12 cellular contexts compared by ENCODE assay signal in genomic region chr5:10579537-10580521, GRCh38. TPM values are rescaled to one million over a fixed set of nuclear protein-coding genes. Genes with fewer than 3 reads are reported as not detected.
A peak's percentile ranks its signal among the peaks of the same experiment; 100 is the strongest.
DNase-seq lines count a peak whose midpoint lies in the region; ATAC-seq and TF ChIP-seq lines count a peak whose summit lies in the region.
"Had no signal": no experiment of that assay in that cellular context is flagged by ENCODE, and none has a peak within 500 bp of the region (broad histone marks: within the 10 kb centered on the region; RNA-seq: fewer than 3 reads in every experiment).

No MANE protein-coding gene starts in this region.

- no peak overlapping the region for H2AFZ ChIP-seq in trophoblast cell (ENCODE audit: insufficient read depth, low read length, poor library complexity)

- H3K23ac ChIP-seq in trophoblast cell (ENCODE audit: low read length): no peak overlapping the region

- H3K27me3 ChIP-seq in trophoblast cell (ENCODE audit: insufficient read depth, low read length): no peaks in the 10 kb centered on the region
- H3K27me3 ChIP-seq in left ventricle myocardium inferior (ENCODE audit: low read depth): no peaks in the 10 kb centered on the region

- H2BK120ac ChIP-seq in trophoblast cell (ENCODE audit: insufficient read depth, low read length, poor library complexity): no peak overlapping the region

- H3K36me3 ChIP-seq in trophoblast cell (ENCODE audit: control insufficient read depth in 1 of 2, insufficient read depth in 2 of 2, low read length in 2 of 2): no peaks in the 10 kb centered on the region
- no peaks in the 10 kb centered on the region for H3K36me3 ChIP-seq in left ventricle myocardium inferior

- ATAC-seq in GM21619 (IDR thresholded peaks at IDR 0.05; ENCODE audit: unreplicated experiment) (peak; percentile 24), HG03565 (IDR thresholded peaks at IDR 0.05; ENCODE audit: unreplicated experiment) (peak; percentile 31)
- ATAC-seq: SK-N-SH treated with all-trans-retinoic acid at 6 μM for 48 hours had no signal

- peaks cover 1% of the 10 kb centered on the region for H3K36me3 Mint-ChIP-seq in T-helper 2 cell treated with Interferon-gamma antibody and Interleukin-4, amounts not matched to agents 5 μg/mL and 100 μg/mL, for 36 hours (ENCODE audit: low read depth)

- no peaks in the 10 kb centered on the region for H3K9me3 ChIP-seq in trophoblast cell (ENCODE audit: insufficient read depth, low read depth, low read length)
- H3K9me3 ChIP-seq in left ventricle myocardium inferior (replicated peaks): no peaks in the 10 kb centered on the region

- H3K9ac ChIP-seq in trophoblast cell (ENCODE audit: low read length): no peak overlapping the region

- peak overlapping the region; percentile 33 for H3K18ac ChIP-seq in trophoblast cell (ENCODE audit: low read length)

- H3K4me3 ChIP-seq in trophoblast cell (ENCODE audit: low read depth, low read length): no peak overlapping the region
- no peak overlapping the region for H3K4me3 ChIP-seq in left ventricle myocardium inferior

- no peak overlapping the region for H4K12ac ChIP-seq in trophoblast cell (ENCODE audit: low read depth, low read length)

- WGBS in trophoblast cell (ENCODE audit: extremely low coverage, insufficient coverage, insufficient read length): 100% methylated on average over 1 of the region's 8 CpGs

- no peak overlapping the region for H2BK5ac ChIP-seq in trophoblast cell (ENCODE audit: low read depth, low read length, poor library complexity)

- H3K27me3 Mint-ChIP-seq in T-helper 2 cell treated with Interferon-gamma antibody and Interleukin-4, amounts not matched to agents 5 μg/mL and 100 μg/mL, for 36 hours (ENCODE audit: low read depth): peaks cover 4% of the 10 kb centered on the region

- H3K4me1 ChIP-seq in trophoblast cell (ENCODE audit: control insufficient read depth in 1 of 2, insufficient read depth in 2 of 2, low read length in 2 of 2) (peaks cover 32 to 35% of the 10 kb centered on the region in 2 experiments), left ventricle myocardium inferior (peaks cover 71% of the 10 kb centered on the region)

- TF ChIP-seq CTCF in left ventricle myocardium inferior (IDR thresholded peaks at IDR 0.05; ENCODE audit: borderline replicate concordance): no peak

- peak overlapping the region; percentile 9 for H3K4me3 Mint-ChIP-seq in T-helper 2 cell treated with Interferon-gamma antibody and Interleukin-4, amounts not matched to agents 5 μg/mL and 100 μg/mL, for 36 hours
- H3K4me3 Mint-ChIP-seq: neural crest cell had no signal

- no peak overlapping the region for H4K91ac ChIP-seq in trophoblast cell (ENCODE audit: low read depth, low read length)

- intact Hi-C loops in left ventricle myocardium inferior (cut with micrococcal nuclease): no loop called here

- no peak overlapping the region for H2BK12ac ChIP-seq in trophoblast cell (ENCODE audit: low read length)

- in situ Hi-C loops in G401 (cut with HindIII; ENCODE audit: low sequenced_read_pairs): no loop called here

- H2AK5ac ChIP-seq in trophoblast cell (ENCODE audit: low read length): no peak overlapping the region

- peaks cover 9% of the 10 kb centered on the region for H3K79me2 ChIP-seq in trophoblast cell (ENCODE audit: control insufficient read depth, insufficient read depth, low read length, poor library complexity)

- peak overlapping the region; percentile 29 for H3K4ac ChIP-seq in trophoblast cell (ENCODE audit: low read depth, low read length)

- H3K14ac ChIP-seq in trophoblast cell (ENCODE audit: low read length): no peak overlapping the region

- no peak for DNase-seq in T-helper 2 cell treated with Interferon-gamma antibody and Interleukin-4, amounts not matched to agents 5 μg/mL and 100 μg/mL, for 36 hours (ENCODE audit: low spot score)
- DNase-seq in T-helper 2 cell: no peak
- DNase-seq in trophoblast cell: no peak
- DNase-seq in NCI-H1092 treated with DMSO at 0.1 percent for 48 hours (lab: John Stamatoyannopoulos, UW): no peak
- DNase-seq in left ventricle myocardium inferior: no peak
- no peak for DNase-seq in G401 (ENCODE audit: low spot score)
- DNase-seq: central memory CD4-positive, alpha-beta T cell; IMR-90 had no signal

- H3K79me1 ChIP-seq in trophoblast cell (ENCODE audit: low read length): peaks cover 24% of the 10 kb centered on the region

- no peak overlapping the region for H3K27ac Mint-ChIP-seq in T-helper 2 cell treated with Interferon-gamma antibody and Interleukin-4, amounts not matched to agents 5 μg/mL and 100 μg/mL, for 36 hours

- no peaks in the 10 kb centered on the region for H3K9me3 Mint-ChIP-seq in T-helper 2 cell treated with Interferon-gamma antibody and Interleukin-4, amounts not matched to agents 5 μg/mL and 100 μg/mL, for 36 hours
- H3K9me3 Mint-ChIP-seq: neural crest cell had no signal

- H3K4me1 Mint-ChIP-seq in T-helper 2 cell treated with Interferon-gamma antibody and Interleukin-4, amounts not matched to agents 5 μg/mL and 100 μg/mL, for 36 hours (ENCODE audit: low read depth): peaks cover 42% of the 10 kb centered on the region

- H4K8ac ChIP-seq in trophoblast cell (ENCODE audit: low read depth, low read length): no peak overlapping the region

- H3K4me2 ChIP-seq in trophoblast cell (ENCODE audit: low read length): no peak overlapping the region

- H3K27ac ChIP-seq in trophoblast cell (ENCODE audit: low read depth, low read length) (no peak overlapping the region), left ventricle myocardium inferior (replicated peaks) (no peak overlapping the region)

RNA-seq across cellular contexts. Expression of gene ANKRD33B, which starts 16.0 kb away (rescaled TPM):
- 11.4 and 11.6 TPM in 2 replicates for polyA plus RNA-seq in trophoblast cell (2013)
- total RNA-seq in left ventricle myocardium inferior: 15.2 TPM
- 5.0 and 7.4 TPM in 2 replicates for total RNA-seq in G401 (2014; rRNA removed; shearing (Covaris generic))
